Comparison of ENCODE assay signal across 6 cellular contexts in the genomic region with DNA sequence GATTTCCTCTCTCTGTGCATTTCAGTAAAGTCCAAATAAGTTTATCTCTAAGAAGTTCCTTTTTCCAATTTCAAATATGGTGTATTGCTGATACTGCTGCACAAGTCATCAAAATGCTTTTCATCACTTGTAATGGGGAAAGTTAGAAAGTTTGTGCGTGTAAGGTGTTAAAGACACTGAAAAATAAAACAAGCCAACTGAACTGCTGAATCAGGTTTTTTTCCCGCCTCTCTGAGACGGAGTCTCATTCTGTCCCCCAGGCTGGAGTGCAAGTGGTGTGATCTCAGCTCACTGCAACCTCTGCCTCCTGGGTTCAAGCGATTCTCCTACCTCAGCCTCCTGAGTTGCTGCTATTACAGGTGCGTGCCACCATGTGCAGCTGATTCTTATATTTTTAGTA.
"Had no signal": no experiment of that assay in that cellular context is flagged by ENCODE, and none has a peak within 500 bp of the region (broad histone marks: within the 10 kb centered on the region; RNA-seq: fewer than 3 reads in every experiment).

No MANE protein-coding gene starts in this region.

- DNase-seq: GOT3, H9, HCEC 1CT, KG1 had no signal

- FAIRE-seq: H54, HTR-8/SVneo had no signal
